Comparison of ENCODE assay signal across 42 cellular contexts in genomic region chr13:112024577-112024976, GRCh38. TPM values are rescaled to one million over a fixed set of nuclear protein-coding genes. Genes with fewer than 3 reads are reported as not detected.
"Had no signal": no experiment of that assay in that cellular context is flagged by ENCODE, and none has a peak within 500 bp of the region (broad histone marks: within the 10 kb centered on the region; RNA-seq: fewer than 3 reads in every experiment).

No MANE protein-coding gene starts in this region.

- H3K27me3 ChIP-seq: ascending aorta, brain microvascular endothelial cell had no signal

- H3K27ac ChIP-seq: adrenal gland, ascending aorta, brain microvascular endothelial cell, breast epithelium, cardiac muscle cell had no signal

- H3K4me3 Mint-ChIP-seq: activated naive CD4-positive, alpha-beta T cell treated with anti-CD3 and anti-CD28 coated beads for 36 hours; activated naive CD4-positive, alpha-beta T cell treated with anti-CD3 and anti-CD28 coated beads, Interleukin-2, amount 10 ng/mL, durations not matched to agents 7 days and 5 days; activated naive CD4-positive, alpha-beta T cell treated with anti-CD3 and anti-CD28 coated beads, Interleukin-2, amount 50 U/mL, for 24 hours; activated naive CD8-positive, alpha-beta T cell; activated naive CD8-positive, alpha-beta T cell treated with anti-CD3 and anti-CD28 coated beads for 36 hours; activated naive CD8-positive, alpha-beta T cell treated with anti-CD3 and anti-CD28 coated beads, Interleukin-2, amount 10 ng/mL, durations not matched to agents 7 days and 5 days; activated naive CD8-positive, alpha-beta T cell treated with anti-CD3 and anti-CD28 coated beads, Interleukin-2, amount 50 U/mL, for 24 hours; activated T-cell treated with anti-CD3 and anti-CD28 coated beads, Interleukin-2, amount 50 U/mL, for 24 hours; activated T-cell treated with anti-CD3 and anti-CD28 coated beads, Interleukin-2, amount 50 U/mL, for 4 hours; activated T-cell treated with anti-CD3 and anti-CD28 coated beads, Interleukin-2, amount 50 U/mL, for 72 hours; activated T-helper 1 cell treated with anti-CD3 and anti-CD28 coated beads, Interleukin-12 subunit alpha, Interleukin-12 subunit beta, Interleukin-2, Interleukin-4 antibody, amounts not matched to agents 30 ng/mL and 10 ng/mL and 1 ng/mL, durations not matched to agents 14 hours and 24 hours and 36 hours; activated T-helper 17 cell treated with anti-CD3 and anti-CD28 coated beads, Interleukin-2, amount 50 U/mL, for 72 hours; brain; central memory CD8-positive, alpha-beta T cell had no signal

- H3K4me3 ChIP-seq: adrenal gland, ascending aorta, breast epithelium, cardiac muscle cell had no signal

- H3K9me3 ChIP-seq: adrenal gland had no signal

- H3K4me1 ChIP-seq: adrenal gland, ascending aorta, breast epithelium had no signal

- H3K27me3 Mint-ChIP-seq: activated naive CD4-positive, alpha-beta T cell treated with anti-CD3 and anti-CD28 coated beads, Interleukin-2, amount 10 ng/mL, durations not matched to agents 7 days and 5 days; activated naive CD8-positive, alpha-beta T cell treated with anti-CD3 and anti-CD28 coated beads, Interleukin-2, amount 10 ng/mL, durations not matched to agents 7 days and 5 days had no signal

- H3K36me3 ChIP-seq: adrenal gland, ascending aorta, brain microvascular endothelial cell, breast epithelium, cardiac muscle cell had no signal

- H3K27ac Mint-ChIP-seq: activated naive CD4-positive, alpha-beta T cell treated with anti-CD3 and anti-CD28 coated beads for 36 hours; activated naive CD4-positive, alpha-beta T cell treated with anti-CD3 and anti-CD28 coated beads, Interleukin-2, amount 10 ng/mL, durations not matched to agents 7 days and 5 days; activated naive CD4-positive, alpha-beta T cell treated with anti-CD3 and anti-CD28 coated beads, Interleukin-2, amount 50 U/mL, for 24 hours; activated naive CD4-positive, alpha-beta T cell treated with anti-CD3 and anti-CD28 coated beads, Interleukin-2, amount 50 U/mL, for 72 hours; activated naive CD8-positive, alpha-beta T cell; activated naive CD8-positive, alpha-beta T cell treated with anti-CD3 and anti-CD28 coated beads for 36 hours; activated naive CD8-positive, alpha-beta T cell treated with anti-CD3 and anti-CD28 coated beads, Interleukin-2, amount 10 ng/mL, durations not matched to agents 7 days and 5 days; activated naive CD8-positive, alpha-beta T cell treated with anti-CD3 and anti-CD28 coated beads, Interleukin-2, amount 50 U/mL, for 24 hours; activated T-cell treated with anti-CD3 and anti-CD28 coated beads, Interleukin-2, amount 50 U/mL, for 24 hours; activated T-cell treated with anti-CD3 and anti-CD28 coated beads, Interleukin-2, amount 50 U/mL, for 72 hours; activated T-helper 1 cell treated with anti-CD3 and anti-CD28 coated beads, Interleukin-12 subunit alpha, Interleukin-12 subunit beta, Interleukin-2, Interleukin-4 antibody, amounts not matched to agents 30 ng/mL and 10 ng/mL and 1 ng/mL, durations not matched to agents 14 hours and 24 hours and 36 hours; activated T-helper 17 cell treated with anti-CD3 and anti-CD28 coated beads, Interleukin-2, amount 50 U/mL, for 72 hours; activated T-helper 2 cell treated with anti-CD3 and anti-CD28 coated beads, Interferon-gamma antibody, Interleukin-2, Interleukin-4, amounts not matched to agents 10 μg/mL and 5 μg/mL and 100 μg/mL, durations not matched to agents 14 hours and 24 hours and 36 hours; brain had no signal

- H3K36me3 Mint-ChIP-seq: activated naive CD4-positive, alpha-beta T cell treated with anti-CD3 and anti-CD28 coated beads, Interleukin-2, amount 10 ng/mL, durations not matched to agents 7 days and 5 days; activated naive CD4-positive, alpha-beta T cell treated with anti-CD3 and anti-CD28 coated beads, Interleukin-2, amount 50 U/mL, for 24 hours; activated naive CD4-positive, alpha-beta T cell treated with anti-CD3 and anti-CD28 coated beads, Interleukin-2, amount 50 U/mL, for 72 hours; activated naive CD8-positive, alpha-beta T cell; activated naive CD8-positive, alpha-beta T cell treated with anti-CD3 and anti-CD28 coated beads for 36 hours; activated naive CD8-positive, alpha-beta T cell treated with anti-CD3 and anti-CD28 coated beads, Interleukin-2, amount 10 ng/mL, durations not matched to agents 7 days and 5 days had no signal

- H3K9me3 Mint-ChIP-seq: activated naive CD4-positive, alpha-beta T cell treated with anti-CD3 and anti-CD28 coated beads, Interleukin-2, amount 10 ng/mL, durations not matched to agents 7 days and 5 days; activated naive CD4-positive, alpha-beta T cell treated with anti-CD3 and anti-CD28 coated beads, Interleukin-2, amount 50 U/mL, for 24 hours; activated naive CD8-positive, alpha-beta T cell treated with anti-CD3 and anti-CD28 coated beads for 36 hours; activated naive CD8-positive, alpha-beta T cell treated with anti-CD3 and anti-CD28 coated beads, Interleukin-2, amount 50 U/mL, for 24 hours; activated T-cell treated with anti-CD3 and anti-CD28 coated beads, Interleukin-2, amount 50 U/mL, for 24 hours; activated T-helper 1 cell treated with anti-CD3 and anti-CD28 coated beads, Interleukin-12 subunit alpha, Interleukin-12 subunit beta, Interleukin-2, Interleukin-4 antibody, amounts not matched to agents 30 ng/mL and 10 ng/mL and 1 ng/mL, durations not matched to agents 14 hours and 24 hours and 36 hours; activated T-helper 2 cell treated with anti-CD3 and anti-CD28 coated beads, Interferon-gamma antibody, Interleukin-2, Interleukin-4, amounts not matched to agents 10 μg/mL and 5 μg/mL and 100 μg/mL, durations not matched to agents 14 hours and 24 hours and 36 hours; central memory CD8-positive, alpha-beta T cell had no signal

- DNase-seq: activated effector memory CD4-positive, alpha-beta T cell treated with anti-CD3 and anti-CD28 coated beads, Interleukin-2, amount 50 U/mL, for 16 hours; activated effector memory CD4-positive, alpha-beta T cell treated with Interleukin-2 at 50 U/mL for 16 hours; activated gamma-delta T cell; activated gamma-delta T cell treated with Interleukin-2 at 50 U/mL for 16 hours; activated naive CD4-positive, alpha-beta T cell; activated naive CD4-positive, alpha-beta T cell treated with anti-CD3 and anti-CD28 coated beads for 36 hours; activated naive CD4-positive, alpha-beta T cell treated with anti-CD3 and anti-CD28 coated beads, Interleukin-2, amount 10 ng/mL, durations not matched to agents 7 days and 5 days; activated naive CD4-positive, alpha-beta T cell treated with anti-CD3 and anti-CD28 coated beads, Interleukin-2, amount 50 U/mL, for 16 hours; activated naive CD4-positive, alpha-beta T cell treated with Interleukin-2 at 50 U/mL for 16 hours; activated naive CD8-positive, alpha-beta T cell treated with anti-CD3 and anti-CD28 coated beads for 36 hours; activated naive CD8-positive, alpha-beta T cell treated with anti-CD3 and anti-CD28 coated beads, Interleukin-2, amount 10 ng/mL, durations not matched to agents 7 days and 5 days; activated naive CD8-positive, alpha-beta T cell treated with anti-CD3 and anti-CD28 coated beads, Interleukin-2, amount 50 U/mL, for 24 hours; activated T-cell treated with anti-CD3 and anti-CD28 coated beads, Interleukin-2, amount 50 U/mL, for 1 hour; activated T-cell treated with anti-CD3 and anti-CD28 coated beads, Interleukin-2, amount 50 U/mL, for 24 hours; activated T-cell treated with anti-CD3 and anti-CD28 coated beads, Interleukin-2, amount 50 U/mL, for 4 hours; activated T-cell treated with anti-CD3 and anti-CD28 coated beads, Interleukin-2, amount 50 U/mL, for 48 hours; activated T-cell treated with anti-CD3 and anti-CD28 coated beads, Interleukin-2, amount 50 U/mL, for 72 hours; adrenal gland; amniotic stem cell; amygdala; anterior cingulate cortex; brain microvascular endothelial cell; caudate nucleus; central memory CD4-positive, alpha-beta T cell; cerebellar nuclear complex had no signal

- H3K4me1 Mint-ChIP-seq: activated naive CD4-positive, alpha-beta T cell treated with anti-CD3 and anti-CD28 coated beads, Interleukin-2, amount 10 ng/mL, durations not matched to agents 7 days and 5 days; activated naive CD4-positive, alpha-beta T cell treated with anti-CD3 and anti-CD28 coated beads, Interleukin-2, amount 50 U/mL, for 24 hours; activated naive CD8-positive, alpha-beta T cell treated with anti-CD3 and anti-CD28 coated beads for 36 hours; activated naive CD8-positive, alpha-beta T cell treated with anti-CD3 and anti-CD28 coated beads, Interleukin-2, amount 10 ng/mL, durations not matched to agents 7 days and 5 days; activated naive CD8-positive, alpha-beta T cell treated with anti-CD3 and anti-CD28 coated beads, Interleukin-2, amount 50 U/mL, for 24 hours; activated T-helper 17 cell treated with anti-CD3 and anti-CD28 coated beads, Interleukin-2, amount 50 U/mL, for 72 hours; brain; central memory CD8-positive, alpha-beta T cell had no signal

- ATAC-seq: activated naive CD4-positive, alpha-beta T cell treated with anti-CD3 and anti-CD28 coated beads, Interleukin-2, amount 50 U/mL, for 72 hours; activated naive CD8-positive, alpha-beta T cell treated with anti-CD3 and anti-CD28 coated beads, Interleukin-2, amount 50 U/mL, for 24 hours; activated T-cell treated with anti-CD3 and anti-CD28 coated beads, Interleukin-2, amount 50 U/mL, for 4 hours; activated T-cell treated with anti-CD3 and anti-CD28 coated beads, Interleukin-2, amount 50 U/mL, for 72 hours; activated T-helper 17 cell treated with anti-CD3 and anti-CD28 coated beads, Interleukin-2, amount 50 U/mL, for 72 hours had no signal

RNA-seq across cellular contexts. Expression of gene SOX1, which starts 42.4 kb away (rescaled TPM):
- total RNA-seq: activated naive CD4-positive, alpha-beta T cell treated with anti-CD3 and anti-CD28 coated beads for 36 hours; activated naive CD4-positive, alpha-beta T cell treated with anti-CD3 and anti-CD28 coated beads, Interleukin-2, amount 50 U/mL, for 72 hours; activated naive CD8-positive, alpha-beta T cell treated with anti-CD3 and anti-CD28 coated beads for 36 hours; activated naive CD8-positive, alpha-beta T cell treated with anti-CD3 and anti-CD28 coated beads, Interleukin-2, amount 10 ng/mL, durations not matched to agents 7 days and 5 days; activated T-helper 1 cell treated with anti-CD3 and anti-CD28 coated beads, Interleukin-12 subunit alpha, Interleukin-12 subunit beta, Interleukin-2, Interleukin-4 antibody, amounts not matched to agents 30 ng/mL and 10 ng/mL and 1 ng/mL, durations not matched to agents 14 hours and 24 hours and 36 hours; activated T-helper 17 cell treated with anti-CD3 and anti-CD28 coated beads, Interleukin-2, amount 50 U/mL, for 72 hours; activated T-helper 2 cell treated with anti-CD3 and anti-CD28 coated beads, Interferon-gamma antibody, Interleukin-2, Interleukin-4, amounts not matched to agents 10 μg/mL and 5 μg/mL and 100 μg/mL, durations not matched to agents 14 hours and 24 hours and 36 hours; adrenal gland; aorta; ascending aorta; astrocyte; breast epithelium; bronchial epithelial cell; cardiac muscle cell; cardiac septum; chondrocyte had no signal
- polyA plus RNA-seq: adipose tissue, adrenal gland, aorta, cardiac muscle cell had no signal
